29 cellular contexts compared by ENCODE assay signal in the genomic region with DNA sequence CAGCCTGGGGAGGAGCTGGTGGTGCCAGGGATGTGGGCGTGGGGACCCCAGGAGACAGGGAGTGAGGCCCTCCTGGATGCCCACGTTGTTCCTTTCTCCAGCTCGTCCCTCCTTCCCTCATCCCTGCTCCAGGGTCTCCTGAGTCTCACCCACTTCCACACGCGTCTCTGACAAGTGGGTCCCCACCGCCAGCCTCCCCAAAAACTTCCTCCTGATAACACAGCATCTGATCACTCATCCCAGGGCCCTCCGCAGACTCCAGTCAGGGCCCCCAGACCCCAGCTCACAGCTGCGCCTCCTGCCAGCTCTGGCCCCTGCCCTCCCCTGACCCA.
"Had no signal": no experiment of that assay in that cellular context is flagged by ENCODE, and none has a peak within 500 bp of the region (broad histone marks: within the 10 kb centered on the region; RNA-seq: fewer than 3 reads in every experiment).

No MANE protein-coding gene starts in this region.

- H3K4me1 Mint-ChIP-seq: activated CD8-positive, alpha-beta memory T cell treated with anti-CD3 and anti-CD28 coated beads, Interleukin-2, amount 10 ng/mL, durations not matched to agents 7 days and 5 days; activated naive CD4-positive, alpha-beta T cell treated with anti-CD3 and anti-CD28 coated beads, Interleukin-2, amount 10 ng/mL, durations not matched to agents 7 days and 5 days; immature natural killer cell had no signal

- H3K27ac ChIP-seq: brain microvascular endothelial cell, coronary artery, dorsolateral prefrontal cortex, lower lobe of right lung, parathyroid adenoma, suprapubic skin, tibial artery had no signal

- H3K27ac Mint-ChIP-seq: activated CD8-positive, alpha-beta memory T cell treated with anti-CD3 and anti-CD28 coated beads, Interleukin-2, amount 10 ng/mL, durations not matched to agents 7 days and 5 days; activated CD8-positive, alpha-beta T cell treated with anti-CD3 and anti-CD28 coated beads, Interleukin-2, amount 10 ng/mL, durations not matched to agents 7 days and 5 days; activated naive CD4-positive, alpha-beta T cell treated with anti-CD3 and anti-CD28 coated beads, Interleukin-2, amount 10 ng/mL, durations not matched to agents 7 days and 5 days; immature natural killer cell; nephron; T-helper 17 cell had no signal

- DNase-seq: activated CD4-positive, alpha-beta T cell treated with anti-CD3 and anti-CD28 coated beads, Interleukin-2, amount 50 U/mL, for 1 hour; activated CD4-positive, CD25-positive, alpha-beta regulatory T cell treated with anti-CD3 and anti-CD28 coated beads, Interleukin-2, amount 50 U/mL, for 72 hours; activated CD8-positive, alpha-beta memory T cell treated with anti-CD3 and anti-CD28 coated beads, Interleukin-2, amount 10 ng/mL, durations not matched to agents 7 days and 5 days; activated CD8-positive, alpha-beta T cell treated with anti-CD3 and anti-CD28 coated beads, Interleukin-2, amount 10 ng/mL, durations not matched to agents 7 days and 5 days; activated effector memory CD4-positive, alpha-beta T cell treated with anti-CD3 and anti-CD28 coated beads, Interleukin-2, amount 50 U/mL, for 16 hours; activated naive CD4-positive, alpha-beta T cell treated with anti-CD3 and anti-CD28 coated beads, Interleukin-2, amount 10 ng/mL, durations not matched to agents 7 days and 5 days; amniotic stem cell; brain microvascular endothelial cell; foreskin fibroblast; hypothalamus; immature natural killer cell; mesenchymal stem cell; nucleus accumbens; stimulated activated CD4-positive, alpha-beta T cell treated with anti-CD3 and anti-CD28 coated beads, Interleukin-15, amount 100 ng/mL, for 24 hours; stimulated activated CD4-positive, alpha-beta T cell treated with anti-CD3 and anti-CD28 coated beads, Interleukin-2, amount 100 ng/mL, for 24 hours; stimulated activated naive CD4-positive, alpha-beta T cell had no signal

- H3K4me3 Mint-ChIP-seq: activated CD8-positive, alpha-beta memory T cell treated with anti-CD3 and anti-CD28 coated beads, Interleukin-2, amount 10 ng/mL, durations not matched to agents 7 days and 5 days; activated CD8-positive, alpha-beta T cell treated with anti-CD3 and anti-CD28 coated beads, Interleukin-2, amount 10 ng/mL, durations not matched to agents 7 days and 5 days; activated naive CD4-positive, alpha-beta T cell treated with anti-CD3 and anti-CD28 coated beads, Interleukin-2, amount 10 ng/mL, durations not matched to agents 7 days and 5 days; immature natural killer cell; nephron; T-helper 17 cell had no signal

- H2AFZ ChIP-seq: parathyroid adenoma had no signal

- H3K36me3 ChIP-seq: brain microvascular endothelial cell, lower lobe of right lung, suprapubic skin, tibial artery had no signal

- H3K9ac ChIP-seq: parathyroid adenoma had no signal

- H3K4me1 ChIP-seq: lower lobe of right lung, parathyroid adenoma had no signal

- H3K79me2 ChIP-seq: parathyroid adenoma had no signal

- ATAC-seq: activated CD8-positive, alpha-beta memory T cell treated with anti-CD3 and anti-CD28 coated beads, Interleukin-2, amount 10 ng/mL, durations not matched to agents 7 days and 5 days; activated CD8-positive, alpha-beta T cell treated with anti-CD3 and anti-CD28 coated beads, Interleukin-2, amount 10 ng/mL, durations not matched to agents 7 days and 5 days; esophagus mucosa; mucosa of descending colon; SK-N-SH treated with all-trans-retinoic acid at 6 μM for 48 hours; T-helper 17 cell had no signal

- H3K36me3 Mint-ChIP-seq: activated CD8-positive, alpha-beta memory T cell treated with anti-CD3 and anti-CD28 coated beads, Interleukin-2, amount 10 ng/mL, durations not matched to agents 7 days and 5 days; activated naive CD4-positive, alpha-beta T cell treated with anti-CD3 and anti-CD28 coated beads, Interleukin-2, amount 10 ng/mL, durations not matched to agents 7 days and 5 days; immature natural killer cell had no signal

- H3K27me3 ChIP-seq: brain microvascular endothelial cell, suprapubic skin had no signal

- H3K4me3 ChIP-seq: coronary artery, dorsolateral prefrontal cortex, lower lobe of right lung, mucosa of descending colon, suprapubic skin, tibial artery had no signal

- H3K9me3 Mint-ChIP-seq: activated naive CD4-positive, alpha-beta T cell treated with anti-CD3 and anti-CD28 coated beads, Interleukin-2, amount 10 ng/mL, durations not matched to agents 7 days and 5 days; immature natural killer cell had no signal

- H3K9me3 ChIP-seq: lower lobe of right lung, mucosa of descending colon, suprapubic skin, tibial artery had no signal

- FAIRE-seq: astrocyte, endothelial cell of umbilical vein had no signal
